Comparison of ENCODE assay signal across 9 cellular contexts in the genomic region with DNA sequence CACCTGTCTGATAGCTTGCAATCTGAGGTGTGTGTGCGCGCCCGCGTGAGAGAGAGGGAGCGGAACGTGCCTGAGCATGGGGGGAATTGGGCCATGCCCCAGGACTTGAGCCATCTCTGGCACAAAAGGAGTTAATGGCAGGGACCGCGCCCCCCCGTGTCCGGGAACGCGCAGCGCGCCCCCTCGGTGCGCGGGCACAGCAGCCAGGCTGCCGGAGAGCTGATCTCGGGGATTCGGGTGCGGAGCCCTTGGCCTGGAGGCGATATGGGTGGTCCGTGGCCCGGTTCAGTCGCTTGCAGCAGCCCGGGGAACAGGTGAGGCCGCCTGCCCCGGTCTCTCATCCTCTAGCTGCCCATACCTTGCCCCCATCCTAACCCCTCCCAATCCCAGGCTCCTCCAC. TPM values are rescaled to one million over a fixed set of nuclear protein-coding genes. Genes with fewer than 3 reads are reported as not detected.
DNase-seq lines count a peak whose midpoint lies in the region; ATAC-seq lines count a peak whose summit lies in the region.
"Had no signal": no experiment of that assay in that cellular context is flagged by ENCODE, and none has a peak within 500 bp of the region (broad histone marks: within the 10 kb centered on the region; RNA-seq: fewer than 3 reads in every experiment).

Gene NLGN3 (plus strand): TSS at position 191 of the 400 bp plus-strand sequence. CDS start 2,909 bp downstream, outside the sequence.

- H3K9ac ChIP-seq in iPS-20b (ENCODE audit: low read depth, low read length) = peak within 1 kb of the TSS; percentile 65; the same call in 1 of the 2 replicates
- H3K9ac ChIP-seq in skeletal muscle tissue (ENCODE audit: low read depth in 1 of 3, low read length in 3 of 3) = no peak within 1 kb of the TSS

- H3K36me3 ChIP-seq in iPS-20b (ENCODE audit: insufficient read depth, low read depth, low read length) (no peaks in the 10 kb centered on the region), skeletal muscle tissue (ENCODE audit: control insufficient read depth in 3 of 3, insufficient read depth in 3 of 3, low read length in 3 of 3) (peaks cover 0 to 7% (median 7%) of the 10 kb centered on the region in 3 donors)

- peak within 1 kb of the TSS; percentile 77 for H3K4me3 ChIP-seq in iPS-20b (ENCODE audit: low read length)
- H3K4me3 ChIP-seq in skeletal muscle tissue (ENCODE audit: low read length in 3 of 3) = peak within 1 kb of the TSS in 2 of 3 donors; percentile 20 to 35

- peak within 1 kb of the TSS; percentile 90 for H3K27ac ChIP-seq in angular gyrus (ENCODE audit: low read depth, low read length)
- no peak within 1 kb of the TSS for H3K27ac ChIP-seq in iPS-20b (ENCODE audit: low read length)
- H3K27ac ChIP-seq in skeletal muscle tissue (ENCODE audit: low read depth, low read length) = no peak within 1 kb of the TSS

- ATAC-seq in GM21390 (IDR thresholded peaks at IDR 0.05; ENCODE audit: unreplicated experiment) = no peak
- no peak for ATAC-seq in HG02623 (IDR thresholded peaks at IDR 0.05; ENCODE audit: unreplicated experiment)
- no peak for ATAC-seq in HG02970 (IDR thresholded peaks at IDR 0.05; ENCODE audit: low FRiP score, unreplicated experiment)

- H3K9me3 ChIP-seq in iPS-20b (ENCODE audit: insufficient read depth, low read depth, low read length) (no peaks in the 10 kb centered on the region), skeletal muscle tissue (ENCODE audit: control insufficient read depth in 3 of 3, low read length in 3 of 3) (no peaks in the 10 kb centered on the region)

- H3K27me3 ChIP-seq in iPS-20b (ENCODE audit: insufficient read depth, low read length) = no peaks in the 10 kb centered on the region
- H3K27me3 ChIP-seq in skeletal muscle tissue (ENCODE audit: control insufficient read depth in 3 of 3, insufficient read depth in 3 of 3, low read length in 3 of 3) = no peaks in the 10 kb centered on the region

- DNase-seq in DMS 273 (lab: John Stamatoyannopoulos, UW; ENCODE audit: unreplicated experiment) (peak; percentile 60), DMS 273 treated with DMSO at 0.1 percent for 48 hours (lab: John Stamatoyannopoulos, UW) (no peak)
- DNase-seq: activated gamma-delta T cell treated with Interleukin-2 at 50 U/mL for 16 hours had no signal

- H3K4me1 ChIP-seq in iPS-20b (ENCODE audit: insufficient read depth, low read length) (peaks cover 6% of the 10 kb centered on the region), skeletal muscle tissue (ENCODE audit: control insufficient read depth in 3 of 3, insufficient read depth in 3 of 3, low read length in 3 of 3) (peaks cover 3 to 22% (median 10%) of the 10 kb centered on the region in 3 donors)

RNA-seq across cellular contexts. Expression of gene NLGN3, which starts in this region (rescaled TPM):
- 1.0 TPM for total RNA-seq in skeletal muscle tissue
